11 cellular contexts compared by ENCODE assay signal in genomic region chr21:25462517-25462971, GRCh38.
DNase-seq lines count a peak whose midpoint lies in the region; ATAC-seq lines count a peak whose summit lies in the region.
"Had no signal": no experiment of that assay in that cellular context is flagged by ENCODE, and none has a peak within 500 bp of the region (broad histone marks: within the 10 kb centered on the region; RNA-seq: fewer than 3 reads in every experiment).

No MANE protein-coding gene starts in this region.

- peaks cover 11 to 18% of the 10 kb centered on the region in 2 donors for H3K36me3 Mint-ChIP-seq in activated T-cell treated with anti-CD3 and anti-CD28 coated beads, Interleukin-2, amount 50 U/mL, for 72 hours (ENCODE audit: insufficient read depth in 2 of 2)
- peaks cover 31% of the 10 kb centered on the region for H3K36me3 Mint-ChIP-seq in stimulated activated effector memory CD8-positive, alpha-beta T cell treated with anti-CD3 and anti-CD28 coated beads, Interleukin-12 subunit alpha, Interleukin-12 subunit beta, amount 100 ng/mL, for 72 hours

- H3K4me1 Mint-ChIP-seq in activated T-cell treated with anti-CD3 and anti-CD28 coated beads, Interleukin-2, amount 50 U/mL, for 72 hours (ENCODE audit: low read depth), result peaks cover 87% of the 10 kb centered on the region
- H3K4me1 Mint-ChIP-seq in stimulated activated effector memory CD8-positive, alpha-beta T cell treated with anti-CD3 and anti-CD28 coated beads, Interleukin-12 subunit alpha, Interleukin-12 subunit beta, amount 100 ng/mL, for 72 hours, result peaks cover 70% of the 10 kb centered on the region

- H3K9me3 Mint-ChIP-seq in activated T-cell treated with anti-CD3 and anti-CD28 coated beads, Interleukin-2, amount 50 U/mL, for 72 hours, result peaks cover 4 to 6% of the 10 kb centered on the region in 2 donors
- H3K9me3 Mint-ChIP-seq in stimulated activated effector memory CD8-positive, alpha-beta T cell treated with anti-CD3 and anti-CD28 coated beads, Interleukin-12 subunit alpha, Interleukin-12 subunit beta, amount 100 ng/mL, for 72 hours, result peaks cover 2% of the 10 kb centered on the region

- H3K27me3 Mint-ChIP-seq in activated T-cell treated with anti-CD3 and anti-CD28 coated beads, Interleukin-2, amount 50 U/mL, for 72 hours (ENCODE audit: low read depth), result no peaks in the 10 kb centered on the region

- ATAC-seq in activated T-cell treated with anti-CD3 and anti-CD28 coated beads, Interleukin-2, amount 50 U/mL, for 72 hours (replicated peaks in 1 of 2), result peak; percentile 64
- peak; percentile 55 for ATAC-seq in GM21529 (IDR thresholded peaks at IDR 0.05; ENCODE audit: unreplicated experiment)
- peak; percentile 62 for ATAC-seq in HG03175 (IDR thresholded peaks at IDR 0.05; ENCODE audit: unreplicated experiment)
- peak; percentile 79 for ATAC-seq in stimulated activated effector memory CD8-positive, alpha-beta T cell treated with anti-CD3 and anti-CD28 coated beads, Interleukin-12 subunit alpha, Interleukin-12 subunit beta, amount 100 ng/mL, for 72 hours

- H3K27ac Mint-ChIP-seq in activated T-cell treated with anti-CD3 and anti-CD28 coated beads, Interleukin-2, amount 50 U/mL, for 72 hours, result peak overlapping the region; percentile 100
- peak overlapping the region; percentile 96 for H3K27ac Mint-ChIP-seq in stimulated activated effector memory CD8-positive, alpha-beta T cell treated with anti-CD3 and anti-CD28 coated beads, Interleukin-12 subunit alpha, Interleukin-12 subunit beta, amount 100 ng/mL, for 72 hours

- peak overlapping the region; percentile 70 to 77 for H3K4me3 Mint-ChIP-seq in activated T-cell treated with anti-CD3 and anti-CD28 coated beads, Interleukin-2, amount 50 U/mL, for 72 hours
- peak overlapping the region; percentile 60 for H3K4me3 Mint-ChIP-seq in stimulated activated effector memory CD8-positive, alpha-beta T cell treated with anti-CD3 and anti-CD28 coated beads, Interleukin-12 subunit alpha, Interleukin-12 subunit beta, amount 100 ng/mL, for 72 hours

- DNase-seq in activated T-cell treated with anti-CD3 and anti-CD28 coated beads, Interleukin-2, amount 50 U/mL, for 72 hours, result no peak
- DNase-seq in activated T-cell treated with anti-CD3 and anti-CD28 coated beads for 4 hours, result no peak
- DNase-seq in stimulated activated effector memory CD8-positive, alpha-beta T cell treated with anti-CD3 and anti-CD28 coated beads, Interleukin-12 subunit alpha, Interleukin-12 subunit beta, amount 100 ng/mL, for 72 hours (ENCODE audit: low spot score in 2 of 2), result no peak
- DNase-seq in NCI-H510A treated with DMSO at 0.1 percent for 48 hours (lab: John Stamatoyannopoulos, UW), result no peak
- no peak for DNase-seq in cerebellar nuclear complex (lab: John Stamatoyannopoulos, UW)
- no peak for DNase-seq in stimulated activated naive CD4-positive, alpha-beta T cell (lab: John Stamatoyannopoulos, UW)
- DNase-seq: caudate nucleus, SHP77 treated with DMSO at 0.1 percent for 48 hours, stomach had no signal
